In genomic region chr5:141716009-141716408, GRCh38 we compare ENCODE assay signal across 22 cellular contexts. TPM values are rescaled to one million over a fixed set of nuclear protein-coding genes. Genes with fewer than 3 reads are reported as not detected.
DNase-seq lines count a peak whose midpoint lies in the region; ATAC-seq and TF ChIP-seq lines count a peak whose summit lies in the region.
"Had no signal": no experiment of that assay in that cellular context is flagged by ENCODE, and none has a peak within 500 bp of the region (broad histone marks: within the 10 kb centered on the region; RNA-seq: fewer than 3 reads in every experiment).

No MANE protein-coding gene starts in this region.

- H3K36me3 Mint-ChIP-seq in WTC11 = no peaks in the 10 kb centered on the region
- H3K36me3 Mint-ChIP-seq in T-helper 2 cell treated with Interferon-gamma antibody and Interleukin-4, amounts not matched to agents 5 μg/mL and 100 μg/mL, for 36 hours (ENCODE audit: low read depth) = no peaks in the 10 kb centered on the region
- H3K36me3 Mint-ChIP-seq: activated CD8-positive, alpha-beta memory T cell treated with anti-CD3 and anti-CD28 coated beads, Interleukin-2, amount 10 ng/mL, durations not matched to agents 7 days and 5 days; neural progenitor cell had no signal

- no peak for TF ChIP-seq CTCF in WTC11 (IDR thresholded peaks at IDR 0.05)
- no peak for TF ChIP-seq CTCF in mucosa of descending colon (IDR thresholded peaks at IDR 0.05)

- no peak overlapping the region for H3K4me3 Mint-ChIP-seq in WTC11
- no peak overlapping the region for H3K4me3 Mint-ChIP-seq in T-helper 2 cell treated with Interferon-gamma antibody and Interleukin-4, amounts not matched to agents 5 μg/mL and 100 μg/mL, for 36 hours
- H3K4me3 Mint-ChIP-seq: activated CD8-positive, alpha-beta memory T cell treated with anti-CD3 and anti-CD28 coated beads, Interleukin-2, amount 10 ng/mL, durations not matched to agents 7 days and 5 days; B cell; neural progenitor cell had no signal

- no peaks in the 10 kb centered on the region for H3K9me3 ChIP-seq in mucosa of descending colon
- H3K9me3 ChIP-seq: Caco-2 had no signal

- H3K4me1 ChIP-seq in mucosa of descending colon (ENCODE audit: low read depth) = peaks cover 7% of the 10 kb centered on the region

- intact Hi-C loops in mucosa of descending colon (cut with DNase I, micrococcal nuclease) = no loop called here

- CTCF ChIA-PET in WTC11 (lab: Charles Lee) = interaction anchor here (0.6 to 3.6 kb wide), 13 partner anchors 13 to 253 kb away, joined by 3 to 19 read pairs (median 4); partner anchors contain the start of genes PCDH1 and RNF14

- peaks cover under 1% of the 10 kb centered on the region; the same call in 1 of the 2 replicates for H3K9me3 Mint-ChIP-seq in WTC11
- H3K9me3 Mint-ChIP-seq in T-helper 2 cell treated with Interferon-gamma antibody and Interleukin-4, amounts not matched to agents 5 μg/mL and 100 μg/mL, for 36 hours = no peaks in the 10 kb centered on the region
- H3K9me3 Mint-ChIP-seq: neural progenitor cell had no signal

- peaks cover 52% of the 10 kb centered on the region for H3K4me1 Mint-ChIP-seq in WTC11
- peaks cover 6% of the 10 kb centered on the region for H3K4me1 Mint-ChIP-seq in T-helper 2 cell treated with Interferon-gamma antibody and Interleukin-4, amounts not matched to agents 5 μg/mL and 100 μg/mL, for 36 hours (ENCODE audit: low read depth)
- H3K4me1 Mint-ChIP-seq: activated CD8-positive, alpha-beta memory T cell treated with anti-CD3 and anti-CD28 coated beads, Interleukin-2, amount 10 ng/mL, durations not matched to agents 7 days and 5 days; B cell had no signal

- H3K36me3 ChIP-seq in mucosa of descending colon (ENCODE audit: low read depth) = no peaks in the 10 kb centered on the region
- H3K36me3 ChIP-seq: neural progenitor cell had no signal

- DNase-seq in DMS53 (lab: John Stamatoyannopoulos, UW) = peak; percentile 47
- DNase-seq in DMS53 treated with DMSO at 0.1 percent for 48 hours (lab: John Stamatoyannopoulos, UW; ENCODE audit: unreplicated experiment) = no peak
- peak; percentile 55 for DNase-seq in M059J (ENCODE audit: low read depth)
- no peak for DNase-seq in WTC11 (ENCODE audit: low spot score)
- DNase-seq in islet precursor cell = peak; percentile 87
- no peak for DNase-seq in NCI-H748 (lab: John Stamatoyannopoulos, UW; ENCODE audit: unreplicated experiment)
- DNase-seq in T-helper 2 cell treated with Interferon-gamma antibody and Interleukin-4, amounts not matched to agents 5 μg/mL and 100 μg/mL, for 36 hours (ENCODE audit: low spot score) = no peak
- DNase-seq in mucosa of descending colon = no peak
- DNase-seq: activated CD4-positive, CD25-positive, alpha-beta regulatory T cell treated with anti-CD3 and anti-CD28 coated beads, Interleukin-2, amount 50 U/mL, for 72 hours; activated CD8-positive, alpha-beta memory T cell treated with anti-CD3 and anti-CD28 coated beads, Interleukin-2, amount 10 ng/mL, durations not matched to agents 7 days and 5 days; dermis blood vessel endothelial cell; foreskin fibroblast; hypothalamus; left colon; NCI-H146; small intestine; stimulated activated CD4-positive, alpha-beta T cell treated with anti-CD3 and anti-CD28 coated beads, Interleukin-4, amount 100 ng/mL, for 24 hours had no signal

- no peak overlapping the region for H3K4me3 ChIP-seq in mucosa of descending colon
- H3K4me3 ChIP-seq: neural progenitor cell had no signal

- H3K27me3 Mint-ChIP-seq in WTC11 (ENCODE audit: low read depth) = no peaks in the 10 kb centered on the region
- peaks cover 9% of the 10 kb centered on the region for H3K27me3 Mint-ChIP-seq in T-helper 2 cell treated with Interferon-gamma antibody and Interleukin-4, amounts not matched to agents 5 μg/mL and 100 μg/mL, for 36 hours (ENCODE audit: low read depth)

- POLR2A ChIA-PET in WTC11 (lab: Charles Lee) = interaction anchor here (0.8 kb wide), 1 partner anchor 31 kb away, joined by 4 read pairs; no protein-coding TSS in a partner anchor

- ATAC-seq in WTC11 = peak; percentile 53
- no peak for ATAC-seq in mucosa of descending colon
- ATAC-seq: activated CD8-positive, alpha-beta memory T cell treated with anti-CD3 and anti-CD28 coated beads, Interleukin-2, amount 10 ng/mL, durations not matched to agents 7 days and 5 days; left colon had no signal

- H3K27ac Mint-ChIP-seq in WTC11 = peak overlapping the region; percentile 53; the same call in 1 of the 2 replicates
- no peak overlapping the region for H3K27ac Mint-ChIP-seq in T-helper 2 cell treated with Interferon-gamma antibody and Interleukin-4, amounts not matched to agents 5 μg/mL and 100 μg/mL, for 36 hours
- H3K27ac Mint-ChIP-seq: activated CD8-positive, alpha-beta memory T cell treated with anti-CD3 and anti-CD28 coated beads, Interleukin-2, amount 10 ng/mL, durations not matched to agents 7 days and 5 days; B cell; neural progenitor cell had no signal

TF ChIP-seq in WTC11, 78 proteins besides CTCF, POLR2A, EP300 and RAD21:
- TF ChIP-seq MYBL2 (CRISPR knock-in tag; IDR thresholded peaks at IDR 0.05) (no peak), ZNF512 (CRISPR knock-in tag; IDR thresholded peaks at IDR 0.05; ENCODE audit: borderline replicate concordance) (no peak), ZNF423 (CRISPR knock-in tag; IDR thresholded peaks at IDR 0.05) (peak; percentile 86)

RNA-seq across cellular contexts. Expression of gene ARAP3, which starts 34.0 kb away (rescaled TPM):
- 2.5 and 5.5 TPM in 2 replicates for total RNA-seq in M059J (2014; rRNA removed; shearing (Covaris generic))
- 51.2 to 60.4 TPM (median 53.4 TPM) in 3 replicates for total RNA-seq in WTC11 (2021)
- 10 to 100 TPM in 1 of 3 donors, 1 to 10 TPM in 2; 5.7 to 10.9 (median 8.0) TPM for total RNA-seq in mucosa of descending colon
- total RNA-seq: G401, OCI-LY7 had no signal

Comparison
In these comparisons a context has a peak if more than half of its experiments do, and no peak if none do; other contexts are left out.
1. DNase-seq: peak in DMS53 (single experiment), M059J (single experiment) and islet precursor cell (single experiment); none in DMS53 treated with DMSO at 0.1 percent for 48 hours (single experiment), WTC11 (single experiment), NCI-H748 (single experiment), T-helper 2 cell treated with Interferon-gamma antibody and Interleukin-4, amounts not matched to agents 5 μg/mL and 100 μg/mL, for 36 hours (single experiment) and mucosa of descending colon (0 of 3).